ENCODE assay signal across 10 cellular contexts in the genomic region with DNA sequence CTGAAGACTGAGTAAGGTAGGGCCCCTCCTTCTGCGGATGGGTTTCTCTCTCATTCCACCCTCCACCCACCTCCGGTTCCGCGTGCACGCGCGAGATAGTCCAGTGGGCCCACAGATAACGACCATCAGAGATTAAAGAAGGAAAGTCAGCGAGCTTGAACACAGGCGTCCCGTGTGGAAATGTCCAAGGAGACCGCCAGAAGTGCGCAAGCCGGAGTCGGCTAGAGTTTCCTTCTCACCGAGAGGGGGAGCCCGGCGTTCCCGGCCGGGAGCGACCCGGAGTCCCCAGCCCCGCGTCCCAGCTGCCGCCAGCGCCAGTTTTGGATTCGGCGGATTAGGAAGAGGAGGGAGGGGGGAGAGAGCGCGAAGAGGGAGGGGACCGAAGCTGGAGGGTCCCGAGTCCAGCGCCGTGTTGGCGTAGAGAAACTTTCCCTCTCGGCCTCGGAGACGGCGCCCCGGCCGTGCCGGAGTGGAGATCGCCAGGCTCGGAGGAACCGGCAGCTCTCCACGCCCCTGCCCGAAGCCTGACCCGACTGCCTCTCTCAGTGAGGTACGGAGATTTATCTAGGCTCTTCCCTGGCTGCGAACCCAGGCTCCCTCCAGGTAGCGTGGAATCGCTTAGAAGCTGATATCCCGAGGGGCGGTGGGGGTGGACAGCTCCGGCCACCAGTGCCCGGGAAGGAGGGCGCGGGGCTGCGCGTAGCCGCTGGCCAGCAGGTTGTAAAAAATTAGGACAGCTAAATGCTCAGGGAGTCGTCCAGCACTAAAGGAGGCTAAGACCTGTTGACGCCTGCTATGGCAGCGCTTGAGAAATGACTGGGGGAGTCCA. TPM values are rescaled to one million over a fixed set of nuclear protein-coding genes. Genes with fewer than 3 reads are reported as not detected.
DNase-seq lines count a peak whose midpoint lies in the region; ATAC-seq, FAIRE-seq and TF ChIP-seq lines count a peak whose summit lies in the region.
"Had no signal": no experiment of that assay in that cellular context is flagged by ENCODE, and none has a peak within 500 bp of the region (broad histone marks: within the 10 kb centered on the region; RNA-seq: fewer than 3 reads in every experiment).

A gene with protein sequence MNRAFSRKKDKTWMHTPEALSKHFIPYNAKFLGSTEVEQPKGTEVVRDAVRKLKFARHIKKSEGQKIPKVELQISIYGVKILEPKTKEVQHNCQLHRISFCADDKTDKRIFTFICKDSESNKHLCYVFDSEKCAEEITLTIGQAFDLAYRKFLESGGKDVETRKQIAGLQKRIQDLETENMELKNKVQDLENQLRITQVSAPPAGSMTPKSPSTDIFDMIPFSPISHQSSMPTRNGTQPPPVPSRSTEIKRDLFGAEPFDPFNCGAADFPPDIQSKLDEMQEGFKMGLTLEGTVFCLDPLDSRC (plus strand): TSS at position 258 of the 829 bp plus-strand sequence. CDS start 185,829 bp downstream, outside the sequence.

- peaks cover 14 to 17% of the 10 kb centered on the region in 2 donors for H3K27me3 Mint-ChIP-seq in natural killer cell treated with Interleukin-12 subunit alpha and Interleukin-12 subunit beta and Interleukin-15 and Interleukin-18, amount 100 ng/mL, for 72 hours
- peaks cover 13 to 20% of the 10 kb centered on the region in 2 donors for H3K27me3 Mint-ChIP-seq in natural killer cell (ENCODE audit: low read depth in 2 of 2)

- H3K27me3 ChIP-seq in pancreas: no peaks in the 10 kb centered on the region

- 0% methylated on average over 64 of the region's 64 CpGs for WGBS in pancreas, 2 donors

- no peak for DNase-seq in natural killer cell treated with Interleukin-12 subunit alpha and Interleukin-12 subunit beta and Interleukin-15 and Interleukin-18, amount 100 ng/mL, for 72 hours (ENCODE audit: low spot score)
- DNase-seq in natural killer cell (no peak), NCI-H446 treated with DMSO at 0.1 percent for 48 hours (lab: John Stamatoyannopoulos, UW) (peak; percentile 45), amniotic epithelial cell (ENCODE audit: low read depth) (peak; percentile 76), cardiac septum (ENCODE audit: low spot score) (peak; percentile 79), pancreas (peak; percentile 77 to 90 (median 80))
- DNase-seq: naive B cell had no signal

- peaks cover 0 to 4% of the 10 kb centered on the region in 2 donors for H3K4me1 Mint-ChIP-seq in natural killer cell treated with Interleukin-12 subunit alpha and Interleukin-12 subunit beta and Interleukin-15 and Interleukin-18, amount 100 ng/mL, for 72 hours (ENCODE audit: low read depth in 2 of 2)
- H3K4me1 Mint-ChIP-seq in natural killer cell: no peaks in the 10 kb centered on the region

- no peak within 1 kb of the TSS for H3K27ac Mint-ChIP-seq in natural killer cell treated with Interleukin-12 subunit alpha and Interleukin-12 subunit beta and Interleukin-15 and Interleukin-18, amount 100 ng/mL, for 72 hours
- H3K27ac Mint-ChIP-seq in natural killer cell: no peak within 1 kb of the TSS
- H3K27ac Mint-ChIP-seq: naive B cell had no signal

- ATAC-seq in natural killer cell treated with Interleukin-12 subunit alpha and Interleukin-12 subunit beta and Interleukin-15 and Interleukin-18, amount 100 ng/mL, for 72 hours: no peak
- ATAC-seq in natural killer cell (no peak), pancreas (peak; percentile 65 to 82 (median 76)), GM18511 (IDR thresholded peaks at IDR 0.05; ENCODE audit: unreplicated experiment) (no peak), HG03442 (IDR thresholded peaks at IDR 0.05; ENCODE audit: unreplicated experiment) (no peak)

- H3K9me3 ChIP-seq in pancreas: no peaks in the 10 kb centered on the region

- H3K4me3 Mint-ChIP-seq in natural killer cell treated with Interleukin-12 subunit alpha and Interleukin-12 subunit beta and Interleukin-15 and Interleukin-18, amount 100 ng/mL, for 72 hours: peak within 1 kb of the TSS; percentile 18
- no peak within 1 kb of the TSS for H3K4me3 Mint-ChIP-seq in natural killer cell

- H3K4me1 ChIP-seq in pancreas: peaks cover 8 to 20% (median 18%) of the 10 kb centered on the region in 3 donors

- no peak for FAIRE-seq in pancreas (lab: Jason Lieb, UNC)
- FAIRE-seq: GM18507 had no signal

- H3K27ac ChIP-seq in pancreas: peak within 1 kb of the TSS; percentile 73 to 98 (median 96)

- H3K36me3 Mint-ChIP-seq in natural killer cell treated with Interleukin-12 subunit alpha and Interleukin-12 subunit beta and Interleukin-15 and Interleukin-18, amount 100 ng/mL, for 72 hours: peaks cover 9% of the 10 kb centered on the region
- peaks cover 9% of the 10 kb centered on the region for H3K36me3 Mint-ChIP-seq in natural killer cell

- H3K4me3 ChIP-seq in pancreas: peak within 1 kb of the TSS; percentile 45 to 89 (median 64)

- intact Hi-C loops in natural killer cell (cut with micrococcal nuclease) (no loop called here), cardiac septum (cut with DNase I) (loop anchor here (5.0 to 10.0 kb wide), 3 partner anchors 90 to 715 kb away; no protein-coding TSS in a partner anchor), pancreas (cut with DNase I) (no loop called here)

- TF ChIP-seq CTCF in natural killer cell (IDR thresholded peaks at IDR 0.05) (no peak), pancreas (IDR thresholded peaks at IDR 0.05) (peak in 1 of 4 donors; percentile 57)

- H3K9me3 Mint-ChIP-seq in natural killer cell treated with Interleukin-12 subunit alpha and Interleukin-12 subunit beta and Interleukin-15 and Interleukin-18, amount 100 ng/mL, for 72 hours: no peaks in the 10 kb centered on the region
- H3K9me3 Mint-ChIP-seq in natural killer cell: peaks cover 0 to 5% of the 10 kb centered on the region in 2 donors

- H3K36me3 ChIP-seq in pancreas: no peaks in the 10 kb centered on the region

RNA-seq across cellular contexts. Expression of the gene that starts here (rescaled TPM):
- not detected for total RNA-seq in natural killer cell treated with Interleukin-12 subunit alpha and Interleukin-12 subunit beta and Interleukin-15 and Interleukin-18, amount 100 ng/mL, for 72 hours
- total RNA-seq in natural killer cell (not detected), cardiac septum (5.1 TPM), pancreas (10 to 100 TPM; 11.6 to 35.7 (median 22.7) TPM)
- polyA plus RNA-seq in pancreas: 1 to 10 TPM; 5.4 to 6.5 TPM

Comparison
In these comparisons a context has a peak if more than half of its experiments do, and no peak if none do; other contexts are left out.
1. ATAC-seq: peak in pancreas (4 of 4); none in natural killer cell treated with Interleukin-12 subunit alpha and Interleukin-12 subunit beta and Interleukin-15 and Interleukin-18, amount 100 ng/mL, for 72 hours (0 of 2), natural killer cell (0 of 3), GM18511 (single experiment) and HG03442 (single experiment).
2. DNase-seq: peak in NCI-H446 treated with DMSO at 0.1 percent for 48 hours (single experiment), amniotic epithelial cell (single experiment), cardiac septum (single experiment) and pancreas (6 of 6); none in natural killer cell treated with Interleukin-12 subunit alpha and Interleukin-12 subunit beta and Interleukin-15 and Interleukin-18, amount 100 ng/mL, for 72 hours (single experiment) and natural killer cell (single experiment).